15 cellular contexts compared by ENCODE assay signal in genomic region chr6:165858571-165858970, GRCh38.
DNase-seq lines count a peak whose midpoint lies in the region; ATAC-seq and TF ChIP-seq lines count a peak whose summit lies in the region.
"Had no signal": no experiment of that assay in that cellular context is flagged by ENCODE, and none has a peak within 500 bp of the region (broad histone marks: within the 10 kb centered on the region; RNA-seq: fewer than 3 reads in every experiment).

No MANE protein-coding gene starts in this region.

- ATAC-seq in GM21367 (IDR thresholded peaks at IDR 0.05; ENCODE audit: unreplicated experiment) (no peak), GM19455 (IDR thresholded peaks at IDR 0.05; ENCODE audit: unreplicated experiment) (no peak)
- ATAC-seq: gastrocnemius medialis; stimulated activated memory B cell treated with anti-CD40 and anti-IgM and Interleukin-4, amounts not matched to agents 10 μg/mL and 1 μg/mL and 100 μg/mL, for 72 hours had no signal

- no peak overlapping the region for H4K91ac ChIP-seq in H9 (ENCODE audit: insufficient read length, low read depth, low read length)

- H3K4me3 Mint-ChIP-seq in H9 (no peak overlapping the region), neural progenitor cell (no peak overlapping the region)
- H3K4me3 Mint-ChIP-seq: activated naive CD4-positive, alpha-beta T cell treated with anti-CD3 and anti-CD28 coated beads, Interleukin-2, amount 10 ng/mL, durations not matched to agents 7 days and 5 days; stimulated activated memory B cell treated with anti-CD40 and anti-IgM and Interleukin-4, amounts not matched to agents 10 μg/mL and 1 μg/mL and 100 μg/mL, for 72 hours had no signal

- no peak overlapping the region for H3K18ac ChIP-seq in H9 (ENCODE audit: insufficient read length, low read depth, low read length)

- H3K4me2 ChIP-seq in H9 (ENCODE audit: insufficient read depth, insufficient read length, low read length) (no peak overlapping the region), neural progenitor cell (no peak overlapping the region)

- H2BK120ac ChIP-seq in H9 (ENCODE audit: low read depth, low read length, poor library complexity, severe bottlenecking): no peak overlapping the region

- H3F3A ChIP-seq in neural progenitor cell (ENCODE audit: low read depth): no peaks in the 10 kb centered on the region

- no peak overlapping the region for H3K27ac Mint-ChIP-seq in H9
- H3K27ac Mint-ChIP-seq in neural progenitor cell: no peak overlapping the region
- H3K27ac Mint-ChIP-seq: activated naive CD4-positive, alpha-beta T cell treated with anti-CD3 and anti-CD28 coated beads, Interleukin-2, amount 10 ng/mL, durations not matched to agents 7 days and 5 days; stimulated activated memory B cell treated with anti-CD40 and anti-IgM and Interleukin-4, amounts not matched to agents 10 μg/mL and 1 μg/mL and 100 μg/mL, for 72 hours had no signal

- H3T11ph ChIP-seq in H9 (ENCODE audit: low read length): no peak overlapping the region

- H4K5ac ChIP-seq in H9 (ENCODE audit: insufficient read length, low read depth, low read length): no peak overlapping the region

- TF ChIP-seq CTCF in H9 (conservative IDR thresholded peaks at IDR 0.05) (peak; percentile 67), fibroblast of mammary gland (conservative IDR thresholded peaks at IDR 0.05; ENCODE audit: control insufficient read depth, insufficient read depth, low read depth, low read length) (peak; percentile 14), neural progenitor cell (IDR thresholded peaks at IDR 0.05) (peak; percentile 53), GM10266 (IDR thresholded peaks at IDR 0.05; ENCODE audit: control insufficient read depth, insufficient read depth, low read depth, missing control alignments) (no peak)

- H2BK5ac ChIP-seq in H9 (ENCODE audit: insufficient read length, low read length): no peak overlapping the region

- H4K8ac ChIP-seq in H9 (replicated peaks; ENCODE audit: insufficient read length, low read depth, low read length): no peak overlapping the region

- H3K27me3 ChIP-seq in H9 (ENCODE audit: insufficient read depth, low read length): peaks cover 4% of the 10 kb centered on the region; the same call in 1 of the 2 replicates
- H3K27me3 ChIP-seq in neural progenitor cell: peaks cover 33% of the 10 kb centered on the region

- H2AK5ac ChIP-seq in H9 (ENCODE audit: insufficient read length, low read length): no peak overlapping the region

- WGBS in H9 (ENCODE audit: extremely low coverage, insufficient read length, low lambda C conversion rate): no CpG with 5 or more reads among the region's 1 CpG

- no peaks in the 10 kb centered on the region for H4K20me1 ChIP-seq in H9 (ENCODE audit: control insufficient read depth, insufficient read depth, insufficient read length)
- H4K20me1 ChIP-seq in neural progenitor cell (ENCODE audit: low read depth): no peaks in the 10 kb centered on the region

- H3K9ac ChIP-seq in H9 (ENCODE audit: extremely low read depth, insufficient read length, low read length) (no peak overlapping the region), neural progenitor cell (no peak overlapping the region)

- H2BK20ac ChIP-seq in H9 (ENCODE audit: low read depth, low read length, poor library complexity, severe bottlenecking): no peak overlapping the region

- no peak overlapping the region for H2BK12ac ChIP-seq in H9 (ENCODE audit: insufficient read length, low read depth, low read length)

- no peak overlapping the region for H3K4me3 ChIP-seq in fibroblast of mammary gland (ENCODE audit: control insufficient read depth, low read depth, low read length)
- no peak overlapping the region for H3K4me3 ChIP-seq in neural progenitor cell
- H3K4me3 ChIP-seq: gastrocnemius medialis, sigmoid colon, upper lobe of left lung had no signal

- no peaks in the 10 kb centered on the region for H3K9me3 Mint-ChIP-seq in H9
- H3K9me3 Mint-ChIP-seq in neural progenitor cell: no peaks in the 10 kb centered on the region
- H3K9me3 Mint-ChIP-seq: activated naive CD4-positive, alpha-beta T cell treated with anti-CD3 and anti-CD28 coated beads, Interleukin-2, amount 10 ng/mL, durations not matched to agents 7 days and 5 days; stimulated activated memory B cell treated with anti-CD40 and anti-IgM and Interleukin-4, amounts not matched to agents 10 μg/mL and 1 μg/mL and 100 μg/mL, for 72 hours had no signal

- H3K4me1 ChIP-seq in H9 (ENCODE audit: insufficient read depth, low read length): no peaks in the 10 kb centered on the region
- no peaks in the 10 kb centered on the region for H3K4me1 ChIP-seq in neural progenitor cell
- H3K4me1 ChIP-seq: gastrocnemius medialis had no signal

- no peak overlapping the region for H2AFZ ChIP-seq in H9 (ENCODE audit: low read length)
- no peak overlapping the region for H2AFZ ChIP-seq in neural progenitor cell (replicated peaks)

- no peaks in the 10 kb centered on the region for H3K79me2 ChIP-seq in H9 (ENCODE audit: insufficient read depth, low read length)
- no peaks in the 10 kb centered on the region for H3K79me2 ChIP-seq in neural progenitor cell (ENCODE audit: low read depth)

- DNase-seq in H9: peak; percentile 33
- peak; percentile 11 for DNase-seq in NCI-H226
- DNase-seq in fibroblast of mammary gland (ENCODE audit: low read depth): no peak
- DNase-seq in neural progenitor cell (ENCODE audit: low spot score): peak; percentile 44
- no peak for DNase-seq in GM10266 (ENCODE audit: extremely low spot score)
- DNase-seq: activated CD8-positive, alpha-beta memory T cell treated with anti-CD3 and anti-CD28 coated beads, Interleukin-2, amount 50 U/mL, for 4 hours; activated naive CD4-positive, alpha-beta T cell treated with anti-CD3 and anti-CD28 coated beads, Interleukin-2, amount 10 ng/mL, durations not matched to agents 7 days and 5 days; effector memory CD4-positive, alpha-beta T cell; gastrocnemius medialis; NCI-H510A treated with DMSO at 0.1 percent for 48 hours; sigmoid colon; upper lobe of left lung had no signal

- H3K36me3 Mint-ChIP-seq in H9 (ENCODE audit: insufficient read depth in 1 of 3, low read depth in 3 of 3): no peaks in the 10 kb centered on the region
- no peaks in the 10 kb centered on the region for H3K36me3 Mint-ChIP-seq in neural progenitor cell
- H3K36me3 Mint-ChIP-seq: activated naive CD4-positive, alpha-beta T cell treated with anti-CD3 and anti-CD28 coated beads, Interleukin-2, amount 10 ng/mL, durations not matched to agents 7 days and 5 days; stimulated activated memory B cell treated with anti-CD40 and anti-IgM and Interleukin-4, amounts not matched to agents 10 μg/mL and 1 μg/mL and 100 μg/mL, for 72 hours had no signal

- H3K4me1 Mint-ChIP-seq in H9: peaks cover 17 to 23% of the 10 kb centered on the region in 2 experiments
- H3K4me1 Mint-ChIP-seq in neural progenitor cell: no peaks in the 10 kb centered on the region
- H3K4me1 Mint-ChIP-seq: activated naive CD4-positive, alpha-beta T cell treated with anti-CD3 and anti-CD28 coated beads, Interleukin-2, amount 10 ng/mL, durations not matched to agents 7 days and 5 days; stimulated activated memory B cell treated with anti-CD40 and anti-IgM and Interleukin-4, amounts not matched to agents 10 μg/mL and 1 μg/mL and 100 μg/mL, for 72 hours had no signal

- no peak overlapping the region for H3K4ac ChIP-seq in H9 (ENCODE audit: low read depth, low read length)

- no peak overlapping the region for H3K23ac ChIP-seq in H9 (ENCODE audit: insufficient read length, low read depth, low read length)

- H3K27me3 Mint-ChIP-seq in H9 (ENCODE audit: low read depth) (peaks cover 36% of the 10 kb centered on the region), neural progenitor cell (ENCODE audit: insufficient read depth, low read depth) (peaks cover 6% of the 10 kb centered on the region)

- no peaks in the 10 kb centered on the region for H3K79me1 ChIP-seq in H9 (ENCODE audit: insufficient read depth, low read depth, low read length, poor library complexity, severe bottlenecking)

- no peak overlapping the region for H3K56ac ChIP-seq in H9 (ENCODE audit: insufficient read length, low read depth, low read length)

- peaks cover 6% of the 10 kb centered on the region for H3K23me2 ChIP-seq in H9 (ENCODE audit: insufficient read length, low read depth, low read length, poor library complexity, severe bottlenecking)

- H3K9me3 ChIP-seq in H9 (ENCODE audit: control insufficient read depth, low read depth, low read length) (no peaks in the 10 kb centered on the region), neural progenitor cell (ENCODE audit: low read depth) (no peaks in the 10 kb centered on the region)
- H3K9me3 ChIP-seq: gastrocnemius medialis, sigmoid colon, upper lobe of left lung had no signal

- H3K14ac ChIP-seq in H9 (ENCODE audit: insufficient read depth, low read length): no peak overlapping the region

- H2BK15ac ChIP-seq in H9 (ENCODE audit: low read depth, low read length): no peak overlapping the region

- H3K27ac ChIP-seq in H9 (ENCODE audit: insufficient read length, low read depth, low read length): no peak overlapping the region
- no peak overlapping the region for H3K27ac ChIP-seq in neural progenitor cell
- H3K27ac ChIP-seq: gastrocnemius medialis, sigmoid colon, upper lobe of left lung had no signal

- H3K36me3 ChIP-seq in neural progenitor cell: no peaks in the 10 kb centered on the region
- H3K36me3 ChIP-seq: gastrocnemius medialis, sigmoid colon, upper lobe of left lung had no signal

Comparison
In these comparisons a context has a peak if more than half of its experiments do, and no peak if none do; other contexts are left out.
1. DNase-seq: peak in H9 (single experiment), NCI-H226 (single experiment) and neural progenitor cell (single experiment); none in fibroblast of mammary gland (single experiment) and GM10266 (single experiment).